Comparison of ENCODE assay signal across 8 cellular contexts in genomic region chr13:33542309-33543088, GRCh38.
A peak's percentile ranks its signal among the peaks of the same experiment; 100 is the strongest.
DNase-seq lines count a peak whose midpoint lies in the region; ATAC-seq and TF ChIP-seq lines count a peak whose summit lies in the region.

No MANE protein-coding gene starts in this region.

- peak; percentile 87 for ATAC-seq in HG02588 (IDR thresholded peaks at IDR 0.05; ENCODE audit: unreplicated experiment)
- peak; percentile 96 for ATAC-seq in SK-N-SH treated with all-trans-retinoic acid at 6 μM for 48 hours

- peaks cover 49% of the 10 kb centered on the region for H3K4me1 Mint-ChIP-seq in activated naive CD8-positive, alpha-beta T cell treated with anti-CD3 and anti-CD28 coated beads for 36 hours
- peaks cover 30% of the 10 kb centered on the region for H3K4me1 Mint-ChIP-seq in glutamatergic neuron (ENCODE audit: low read depth, unreplicated experiment)

- H4K20me1 ChIP-seq in osteoblast (ENCODE audit: insufficient read depth, low read length), result no peaks in the 10 kb centered on the region

- H3K4me3 Mint-ChIP-seq in activated naive CD8-positive, alpha-beta T cell treated with anti-CD3 and anti-CD28 coated beads for 36 hours, result peak overlapping the region; percentile 82
- peak overlapping the region; percentile 91 for H3K4me3 Mint-ChIP-seq in glutamatergic neuron (ENCODE audit: unreplicated experiment)

- no peaks in the 10 kb centered on the region for H3K36me3 ChIP-seq in osteoblast (ENCODE audit: insufficient read depth, low read length)
- H3K36me3 ChIP-seq in thymus (ENCODE audit: control insufficient read depth, insufficient read depth), result no peaks in the 10 kb centered on the region

- H3K9me3 ChIP-seq in osteoblast (ENCODE audit: low read depth, low read length) (no peaks in the 10 kb centered on the region), thymus (ENCODE audit: control insufficient read depth) (no peaks in the 10 kb centered on the region)

- H3K4me1 ChIP-seq in osteoblast (ENCODE audit: insufficient read depth, low read length), result peaks cover 32% of the 10 kb centered on the region
- peaks cover 14% of the 10 kb centered on the region for H3K4me1 ChIP-seq in thymus (ENCODE audit: control insufficient read depth, insufficient read depth, low read length)

- peak overlapping the region; percentile 73 for H3K4me3 ChIP-seq in osteoblast (ENCODE audit: insufficient read depth, low read length)
- peak overlapping the region; percentile 80 for H3K4me3 ChIP-seq in thymus (ENCODE audit: low read length)

- peak overlapping the region; percentile 94 for H3K27ac Mint-ChIP-seq in activated naive CD8-positive, alpha-beta T cell treated with anti-CD3 and anti-CD28 coated beads for 36 hours
- H3K27ac Mint-ChIP-seq in glutamatergic neuron (ENCODE audit: unreplicated experiment), result peak overlapping the region; percentile 99

- H3K9me3 Mint-ChIP-seq in activated naive CD8-positive, alpha-beta T cell treated with anti-CD3 and anti-CD28 coated beads for 36 hours, result peaks cover 7% of the 10 kb centered on the region
- H3K9me3 Mint-ChIP-seq in glutamatergic neuron (ENCODE audit: unreplicated experiment), result peaks cover 6% of the 10 kb centered on the region

- H3K36me3 Mint-ChIP-seq in activated naive CD8-positive, alpha-beta T cell treated with anti-CD3 and anti-CD28 coated beads for 36 hours, result peaks cover 14% of the 10 kb centered on the region
- H3K36me3 Mint-ChIP-seq in glutamatergic neuron (ENCODE audit: unreplicated experiment), result no peaks in the 10 kb centered on the region

- DNase-seq in GM10266 (ENCODE audit: extremely low spot score) (peak; percentile 87), NCI-H1092 (lab: John Stamatoyannopoulos, UW) (peak; percentile 96), glutamatergic neuron (peak; percentile 98), osteoblast (ENCODE audit: insufficient read length, low spot score, missing footprints) (peak; percentile 92)
- DNase-seq in activated naive CD8-positive, alpha-beta T cell treated with anti-CD3 and anti-CD28 coated beads for 36 hours, result peak; percentile 99

- under 1% methylated on average over 70 of the region's 70 CpGs for WGBS in thymus

- no peaks in the 10 kb centered on the region for H3K27me3 ChIP-seq in osteoblast (ENCODE audit: insufficient read depth, low read length)
- no peaks in the 10 kb centered on the region for H3K27me3 ChIP-seq in thymus (ENCODE audit: control insufficient read depth, insufficient read depth)

- TF ChIP-seq CTCF in GM10266 (IDR thresholded peaks at IDR 0.05; ENCODE audit: control insufficient read depth, insufficient read depth, low read depth, missing control alignments), result peak; percentile 91
- TF ChIP-seq CTCF in glutamatergic neuron (IDR thresholded peaks at IDR 0.05; ENCODE audit: partially characterized antibody, unreplicated experiment), result peak; percentile 68
- peak; percentile 88 for TF ChIP-seq CTCF in osteoblast (IDR thresholded peaks at IDR 0.05; ENCODE audit: extremely low read depth, low read depth, low read length)

- no peaks in the 10 kb centered on the region for H3K27me3 Mint-ChIP-seq in activated naive CD8-positive, alpha-beta T cell treated with anti-CD3 and anti-CD28 coated beads for 36 hours
- H3K27me3 Mint-ChIP-seq in glutamatergic neuron (ENCODE audit: unreplicated experiment), result peaks cover 10% of the 10 kb centered on the region

- H3K79me2 ChIP-seq in osteoblast (ENCODE audit: insufficient read depth, low read length), result no peaks in the 10 kb centered on the region

- peak overlapping the region; percentile 96 for H3K4me2 ChIP-seq in osteoblast (ENCODE audit: insufficient read depth, low read length)

- H3K27ac ChIP-seq in osteoblast (ENCODE audit: low read depth, low read length) (peak overlapping the region; percentile 100), thymus (ENCODE audit: low read depth) (peak overlapping the region; percentile 100)

- H2AFZ ChIP-seq in osteoblast (ENCODE audit: low read length), result peak overlapping the region; percentile 94

TF ChIP-seq in SK-N-SH treated with all-trans-retinoic acid at 6 μM for 48 hours, 23 proteins besides CTCF, POLR2A, EP300 and RAD21:
- TF ChIP-seq TSHZ2 (CRISPR knock-in tag; IDR thresholded peaks at IDR 0.05), result no peak; the same call in 1 of the 2 replicates

Comparison
In these comparisons a context has a peak if more than half of its experiments do, and no peak if none do; other contexts are left out.
1. Peak in every context shown above with its lines: DNase-seq, ATAC-seq, H3K4me3 ChIP-seq and H3K27ac ChIP-seq.